Comparison of ENCODE assay signal across 1 cellular context in genomic region chr11:90448280-90448679, GRCh38.
TF ChIP-seq lines count a peak whose summit lies in the region.

No MANE protein-coding gene starts in this region.

TF ChIP-seq in GM23338, 12 proteins besides CTCF, POLR2A, EP300 and RAD21 (continued from another document):
- TF ChIP-seq ZNF462 (CRISPR knock-in tag; IDR thresholded peaks at IDR 0.05), result no peak
- no peak for TF ChIP-seq POLR2AphosphoS5 (IDR thresholded peaks at IDR 0.05; ENCODE audit: low read depth)
- TF ChIP-seq EZH2phosphoT487 (IDR thresholded peaks at IDR 0.05; ENCODE audit: unreplicated experiment), result no peak
- no peak for TF ChIP-seq CREB1 (CRISPR knock-in tag; IDR thresholded peaks at IDR 0.05; ENCODE audit: low read depth)
- TF ChIP-seq NANOG (IDR thresholded peaks at IDR 0.05; ENCODE audit: borderline replicate concordance), result no peak
